ENCODE assay signal across 1 cellular context in the genomic region with DNA sequence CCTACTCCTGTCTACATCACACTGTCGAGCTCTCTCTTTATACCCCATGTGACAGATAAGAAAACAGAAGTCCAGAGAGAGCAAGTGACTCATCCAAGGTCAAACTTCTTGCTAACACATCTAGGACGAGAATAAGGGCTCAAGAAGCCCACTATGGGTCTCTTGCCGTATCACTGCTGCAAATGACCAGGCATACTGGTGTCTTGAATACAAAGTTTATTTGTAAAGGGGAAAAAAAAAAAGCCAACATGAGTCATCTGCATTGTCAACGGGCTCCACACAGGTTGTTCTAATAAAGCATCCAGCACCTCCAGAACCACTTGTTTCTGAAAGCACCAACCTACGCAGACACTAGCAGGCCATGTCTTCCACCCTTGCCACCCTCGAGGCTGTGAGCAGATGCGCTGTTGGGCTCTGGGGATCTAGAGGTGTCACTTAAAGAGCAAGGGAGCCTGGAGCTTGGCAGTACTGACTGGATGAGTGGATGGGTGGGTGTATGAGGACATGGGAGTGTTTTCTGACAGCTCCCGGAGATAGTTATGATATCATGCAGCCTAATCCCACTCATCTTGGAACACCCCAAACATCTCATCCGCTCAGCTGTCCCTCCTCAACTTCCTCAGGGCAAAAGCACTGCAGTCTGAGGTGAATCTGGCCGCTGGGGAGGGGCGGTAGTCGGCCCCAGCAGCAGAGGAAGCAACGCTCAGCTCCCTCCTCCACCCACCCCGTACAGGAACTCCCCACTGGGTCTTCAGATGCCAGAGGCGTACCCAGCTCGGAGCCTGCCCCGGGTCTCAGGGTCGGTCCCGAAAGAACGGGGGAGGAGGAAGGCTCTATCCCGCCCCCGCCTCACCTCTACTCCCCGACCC.
TF ChIP-seq lines count a peak whose summit lies in the region.

No MANE protein-coding gene starts in this region.

TF ChIP-seq in liver, 16 proteins besides CTCF, POLR2A, EP300 and RAD21 (continued from another document):
- TF ChIP-seq REST (IDR thresholded peaks at IDR 0.05) (peak; percentile 20), GABPA (IDR thresholded peaks at IDR 0.05 in 1 of 2, conservative IDR thresholded peaks at IDR 0.05 in 1 of 2) (no peak), FOXA2 (IDR thresholded peaks at IDR 0.05) (no peak), EGR1 (IDR thresholded peaks at IDR 0.05; ENCODE audit: low read depth in 2 of 2) (no peak), JUND (IDR thresholded peaks at IDR 0.05) (peak; percentile 94 to 95), HNF4G (IDR thresholded peaks at IDR 0.05) (no peak), FOXA1 (IDR thresholded peaks at IDR 0.05) (no peak), SP1 (IDR thresholded peaks at IDR 0.05) (no peak), NR2F2 (IDR thresholded peaks at IDR 0.05) (no peak), TAF1 (conservative IDR thresholded peaks at IDR 0.05) (peak; percentile 44)
- TF ChIP-seq, protein P1, sequence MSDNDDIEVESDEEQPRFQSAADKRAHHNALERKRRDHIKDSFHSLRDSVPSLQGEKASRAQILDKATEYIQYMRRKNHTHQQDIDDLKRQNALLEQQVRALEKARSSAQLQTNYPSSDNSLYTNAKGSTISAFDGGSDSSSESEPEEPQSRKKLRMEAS (IDR thresholded peaks at IDR 0.05) = no peak
- TF ChIP-seq, protein P2, sequence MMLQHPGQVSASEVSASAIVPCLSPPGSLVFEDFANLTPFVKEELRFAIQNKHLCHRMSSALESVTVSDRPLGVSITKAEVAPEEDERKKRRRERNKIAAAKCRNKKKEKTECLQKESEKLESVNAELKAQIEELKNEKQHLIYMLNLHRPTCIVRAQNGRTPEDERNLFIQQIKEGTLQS (IDR thresholded peaks at IDR 0.05) = peak; percentile 70
